Comparison of ENCODE assay signal across 8 cellular contexts in the genomic region with DNA sequence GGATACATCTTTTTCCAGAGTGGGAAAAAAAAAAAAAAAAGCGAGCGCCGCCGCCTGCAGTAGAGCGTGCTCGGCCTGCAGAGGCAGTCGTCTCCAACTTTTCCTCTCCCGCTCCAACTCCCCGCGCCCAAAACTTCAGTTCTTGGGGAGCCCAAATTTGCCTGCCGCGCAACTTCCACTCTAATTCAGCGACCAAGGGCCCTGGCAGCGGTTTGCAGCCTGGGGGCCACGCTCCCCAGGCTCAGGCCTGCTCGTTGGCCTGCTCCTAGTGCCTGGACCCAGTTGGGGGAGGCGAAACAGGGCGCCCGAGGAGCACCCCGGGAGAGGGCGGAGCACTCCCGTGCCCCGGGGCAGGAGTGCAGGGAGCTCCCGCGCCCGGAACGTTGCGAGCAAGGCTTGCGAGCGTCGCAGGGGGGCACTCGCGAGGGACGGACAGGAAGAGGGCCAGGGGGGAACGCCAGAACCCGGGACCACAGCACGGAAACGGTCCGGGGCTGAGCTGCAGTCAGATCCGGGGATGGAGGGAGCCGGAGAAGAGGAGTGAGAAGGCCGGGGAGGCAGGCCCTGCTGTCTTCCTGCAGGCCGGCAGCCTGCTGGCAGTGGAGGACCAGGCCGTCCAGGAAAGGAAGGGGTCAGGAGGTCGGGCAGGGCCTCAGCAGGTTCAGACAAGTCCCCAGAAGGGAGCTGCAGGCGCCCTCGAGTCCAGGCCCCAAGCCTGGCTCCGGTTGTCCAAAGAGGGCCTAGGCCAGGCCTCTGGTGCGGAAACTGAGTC. TPM values are rescaled to one million over a fixed set of nuclear protein-coding genes. Genes with fewer than 3 reads are reported as not detected.
DNase-seq lines count a peak whose midpoint lies in the region; ATAC-seq and TF ChIP-seq lines count a peak whose summit lies in the region.

A gene with protein sequence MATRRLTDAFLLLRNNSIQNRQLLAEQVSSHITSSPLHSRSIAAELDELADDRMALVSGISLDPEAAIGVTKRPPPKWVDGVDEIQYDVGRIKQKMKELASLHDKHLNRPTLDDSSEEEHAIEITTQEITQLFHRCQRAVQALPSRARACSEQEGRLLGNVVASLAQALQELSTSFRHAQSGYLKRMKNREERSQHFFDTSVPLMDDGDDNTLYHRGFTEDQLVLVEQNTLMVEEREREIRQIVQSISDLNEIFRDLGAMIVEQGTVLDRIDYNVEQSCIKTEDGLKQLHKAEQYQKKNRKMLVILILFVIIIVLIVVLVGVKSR (plus strand): TSS at position 508 of the 772 bp plus-strand sequence. CDS start 724 bp downstream, outside the sequence.

- peaks cover 49% of the 10 kb centered on the region for H3K79me2 ChIP-seq in PC-9 (ENCODE audit: low read depth)

- peak within 1 kb of the TSS; percentile 98 for H3K4me3 ChIP-seq in Jurkat, Clone E6-1 (ENCODE audit: low read length)
- H3K4me3 ChIP-seq in PC-9, result peak within 1 kb of the TSS; percentile 95
- peak within 1 kb of the TSS; percentile 93 to 95 for H3K4me3 ChIP-seq in muscle layer of duodenum (ENCODE audit: low read depth in 1 of 2, low read length in 2 of 2)

- H3K4me1 ChIP-seq in PC-9 (replicated peaks; ENCODE audit: insufficient read depth) (peaks cover 25% of the 10 kb centered on the region), muscle layer of duodenum (ENCODE audit: control insufficient read depth in 1 of 2, insufficient read depth in 2 of 2, low read length in 2 of 2) (peaks cover 3 to 38% of the 10 kb centered on the region in 2 donors)

- H3K36me3 ChIP-seq in PC-9 (ENCODE audit: low read depth) (peaks cover 9% of the 10 kb centered on the region), muscle layer of duodenum (ENCODE audit: control insufficient read depth in 1 of 2, insufficient read depth in 2 of 2, low read length in 2 of 2) (no peaks in the 10 kb centered on the region)

- DNase-seq in DMS 273 (lab: John Stamatoyannopoulos, UW; ENCODE audit: unreplicated experiment) (peak; percentile 97), PC-9 (peak; percentile 88 to 93)
- DNase-seq in Jurkat, Clone E6-1 (ENCODE audit: low read depth, low spot score), result peak; percentile 91
- DNase-seq in activated T-cell treated with anti-CD3 and anti-CD28 coated beads, Interleukin-2, amount 50 U/mL, for 48 hours, result peak; percentile 94 to 95
- peak; percentile 74 for DNase-seq in stimulated activated CD8-positive, alpha-beta memory T cell treated with anti-CD3 and anti-CD28 coated beads, Interleukin-7, amount 100 ng/mL, for 24 hours (ENCODE audit: low read depth)

- H3K27ac ChIP-seq in PC-9 (peak within 1 kb of the TSS; percentile 77), muscle layer of duodenum (ENCODE audit: low read length) (peak within 1 kb of the TSS; percentile 96)

- CTCF ChIA-PET in PC-9 (lab: Charles Lee), result interaction anchor here (0.6 to 0.7 kb wide), 3 partner anchors 170 to 751 kb away, joined by 3 to 4 read pairs (median 4); no protein-coding TSS in a partner anchor

- H3F3A ChIP-seq in PC-9 (ENCODE audit: insufficient read depth, low read depth), result peaks cover 5% of the 10 kb centered on the region; the same call in 1 of the 2 replicates

- H3K27me3 ChIP-seq in PC-9 (ENCODE audit: insufficient read depth, low read depth) (no peaks in the 10 kb centered on the region), muscle layer of duodenum (ENCODE audit: low read depth, low read length) (no peaks in the 10 kb centered on the region)

- peak within 1 kb of the TSS; percentile 83 for H3K4me2 ChIP-seq in PC-9

- H2AFZ ChIP-seq in PC-9, result peak within 1 kb of the TSS; percentile 89

- peak; percentile 87 for TF ChIP-seq CTCF in PC-9 (conservative IDR thresholded peaks at IDR 0.05)

- POLR2A ChIA-PET in PC-9 (lab: Charles Lee; ENCODE audit: unreplicated experiment), result interaction anchor here (0.5 to 1.1 kb wide), 9 partner anchors 28 to 1043 kb away, joined by 3 to 15 read pairs (median 4); a partner anchor contains a TSS

- BruUV-seq in PC-9 (replicated peaks; lab: Mats Ljungman, UMichigan), result no TSS peak

- intact Hi-C loops in PC-9 (cut with micrococcal nuclease; ENCODE audit: unreplicated experiment), result loop anchor here (1.0 to 10.0 kb wide), 6 partner anchors 40 to 414 kb away; a partner anchor contains a TSS

- ATAC-seq in GM21529 (IDR thresholded peaks at IDR 0.05; ENCODE audit: unreplicated experiment) (peak; percentile 67), esophagus mucosa (peak; percentile 96)

- peaks cover 24% of the 10 kb centered on the region; the same call in 1 of the 2 replicates for H4K20me1 ChIP-seq in PC-9 (ENCODE audit: insufficient read depth)

- H3K9me3 ChIP-seq in PC-9 (ENCODE audit: insufficient read depth, low read depth) (no peaks in the 10 kb centered on the region), muscle layer of duodenum (ENCODE audit: control insufficient read depth in 1 of 2, low read length in 2 of 2) (no peaks in the 10 kb centered on the region)

- H3K9me2 ChIP-seq in PC-9 (ENCODE audit: insufficient read depth), result no peaks in the 10 kb centered on the region

RNA-seq across cellular contexts. Expression of the gene that starts here (rescaled TPM):
- 92.4 TPM for polyA plus RNA-seq in Jurkat, Clone E6-1 (2012; ENCODE audit: insufficient read depth, insufficient read length)
- 76.3 and 85.5 TPM in 2 replicates for total RNA-seq in PC-9 (2021)
- 27.0 TPM for total RNA-seq in esophagus mucosa

Comparison
In these comparisons a context has a peak if more than half of its experiments do, and no peak if none do; other contexts are left out.
1. Peak in every context shown above with its lines: DNase-seq, ATAC-seq, H3K4me3 ChIP-seq and H3K27ac ChIP-seq.